Comparison of ENCODE assay signal across 25 cellular contexts in the genomic region with DNA sequence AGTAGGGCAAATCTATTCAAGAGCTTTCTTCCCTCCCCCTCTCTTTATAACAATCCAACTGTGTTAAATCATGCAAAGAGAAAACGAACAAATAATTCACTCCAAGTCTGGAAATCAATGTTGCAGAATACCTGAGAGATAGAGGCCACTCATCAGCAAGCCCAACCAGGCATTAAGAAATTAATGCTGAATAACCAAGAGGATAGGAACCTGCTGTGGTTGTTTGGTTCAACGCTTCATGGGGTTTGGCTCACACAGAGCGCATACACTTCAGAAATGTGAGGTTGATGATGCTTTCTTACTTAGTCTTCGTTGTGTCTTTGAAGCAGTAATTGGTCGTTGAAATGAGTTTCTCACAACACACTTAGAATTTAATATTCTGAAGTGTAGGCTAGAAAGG.
DNase-seq lines count a peak whose midpoint lies in the region; ATAC-seq and TF ChIP-seq lines count a peak whose summit lies in the region.
"Had no signal": no experiment of that assay in that cellular context is flagged by ENCODE, and none has a peak within 500 bp of the region (broad histone marks: within the 10 kb centered on the region; RNA-seq: fewer than 3 reads in every experiment).

No MANE protein-coding gene starts in this region.

- TF ChIP-seq POLR2A in esophagus muscularis mucosa (IDR thresholded peaks at IDR 0.05; ENCODE audit: low read depth) = no peak

- H3K9me3 ChIP-seq in esophagus muscularis mucosa = no peaks in the 10 kb centered on the region

- TF ChIP-seq CTCF in WTC11 (IDR thresholded peaks at IDR 0.05) (no peak), kidney epithelial cell (IDR thresholded peaks at IDR 0.05; ENCODE audit: insufficient read depth, low read length, poor library complexity, severe bottlenecking) (no peak), esophagus muscularis mucosa (IDR thresholded peaks at IDR 0.05) (no peak)

- no peaks in the 10 kb centered on the region for H3K36me3 Mint-ChIP-seq in WTC11
- H3K36me3 Mint-ChIP-seq: CD8-positive, alpha-beta T cell had no signal

- no peak overlapping the region for H3K27ac ChIP-seq in esophagus muscularis mucosa (replicated peaks in 1 of 4)

- H3K27me3 Mint-ChIP-seq in WTC11 (ENCODE audit: low read depth) = no peaks in the 10 kb centered on the region

- H3K4me1 Mint-ChIP-seq in WTC11 = peaks cover 5% of the 10 kb centered on the region

- 56% methylated on average over 5 of the region's 5 CpGs for WGBS in esophagus muscularis mucosa

- no peak overlapping the region for H3K27ac Mint-ChIP-seq in WTC11
- H3K27ac Mint-ChIP-seq: CD8-positive, alpha-beta T cell had no signal

- no peak for TF ChIP-seq EP300 in esophagus muscularis mucosa (IDR thresholded peaks at IDR 0.05)

- H3K4me3 ChIP-seq in kidney epithelial cell (ENCODE audit: low read depth, low read length) (no peak overlapping the region), esophagus muscularis mucosa (no peak overlapping the region)
- H3K4me3 ChIP-seq: K562 had no signal

- no peaks in the 10 kb centered on the region for H3K4me1 ChIP-seq in esophagus muscularis mucosa

- no peak overlapping the region for H3K4me3 Mint-ChIP-seq in WTC11
- H3K4me3 Mint-ChIP-seq: CD8-positive, alpha-beta T cell had no signal

- CTCF ChIA-PET in WTC11 (lab: Charles Lee) = no interaction called here

- H3K9me3 Mint-ChIP-seq in WTC11 = peaks cover 1% of the 10 kb centered on the region

- intact Hi-C loops in esophagus muscularis mucosa (cut with DNase I) = no loop called here

- DNase-seq in NCI-H345 (lab: John Stamatoyannopoulos, UW) (peak; percentile 4), NCI-H345 treated with DMSO at 0.1 percent for 48 hours (lab: John Stamatoyannopoulos, UW; ENCODE audit: unreplicated experiment) (no peak), WTC11 (ENCODE audit: low spot score) (no peak), kidney epithelial cell (ENCODE audit: low read depth) (peak; percentile 16), esophagus muscularis mucosa (ENCODE audit: extremely low spot score) (no peak)
- DNase-seq: 8988T; AML-193; C1 segment of cervical spinal cord; Calu3; CD8-positive, alpha-beta T cell; DMS153; GDM1; MM.1S; NCI-H1048; NCI-H1417 treated with DMSO at 0.1 percent for 48 hours; NCI-H187; NCI-H446; NCI-H526; PC-3; Right ventricle myocardium superior had no signal

- POLR2A ChIA-PET in WTC11 (lab: Charles Lee) = no interaction called here

- ATAC-seq in WTC11 (peak; percentile 87), HG02870 (IDR thresholded peaks at IDR 0.05; ENCODE audit: unreplicated experiment) (no peak), GM19035 (IDR thresholded peaks at IDR 0.05; ENCODE audit: unreplicated experiment) (no peak), HG03571 (IDR thresholded peaks at IDR 0.05; ENCODE audit: unreplicated experiment) (no peak)
- ATAC-seq: CD8-positive, alpha-beta T cell; HepG2; K562; PC-3 had no signal

- no peaks in the 10 kb centered on the region for H3K36me3 ChIP-seq in kidney epithelial cell (ENCODE audit: control insufficient read depth, insufficient read depth, low read length)
- H3K36me3 ChIP-seq in esophagus muscularis mucosa = no peaks in the 10 kb centered on the region

- H3K27me3 ChIP-seq in kidney epithelial cell (ENCODE audit: control insufficient read depth, insufficient read depth, low read length) (no peaks in the 10 kb centered on the region), esophagus muscularis mucosa (no peaks in the 10 kb centered on the region)

TF ChIP-seq in WTC11, 78 proteins besides CTCF, POLR2A, EP300 and RAD21:
- TF ChIP-seq TCF7 (CRISPR knock-in tag; IDR thresholded peaks at IDR 0.05; ENCODE audit: low read depth) = no peak
- no peak for TF ChIP-seq ZNF263 (CRISPR knock-in tag; IDR thresholded peaks at IDR 0.05; ENCODE audit: low read depth)
- TF ChIP-seq CREM (CRISPR knock-in tag; IDR thresholded peaks at IDR 0.05) = no peak
- no peak for TF ChIP-seq SMAD4 (CRISPR knock-in tag; IDR thresholded peaks at IDR 0.05)
- TF ChIP-seq, protein P1, sequence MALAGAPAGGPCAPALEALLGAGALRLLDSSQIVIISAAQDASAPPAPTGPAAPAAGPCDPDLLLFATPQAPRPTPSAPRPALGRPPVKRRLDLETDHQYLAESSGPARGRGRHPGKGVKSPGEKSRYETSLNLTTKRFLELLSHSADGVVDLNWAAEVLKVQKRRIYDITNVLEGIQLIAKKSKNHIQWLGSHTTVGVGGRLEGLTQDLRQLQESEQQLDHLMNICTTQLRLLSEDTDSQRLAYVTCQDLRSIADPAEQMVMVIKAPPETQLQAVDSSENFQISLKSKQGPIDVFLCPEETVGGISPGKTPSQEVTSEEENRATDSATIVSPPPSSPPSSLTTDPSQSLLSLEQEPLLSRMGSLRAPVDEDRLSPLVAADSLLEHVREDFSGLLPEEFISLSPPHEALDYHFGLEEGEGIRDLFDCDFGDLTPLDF (CRISPR knock-in tag; IDR thresholded peaks at IDR 0.05) = no peak
- TF ChIP-seq HMGA2 (CRISPR knock-in tag; IDR thresholded peaks at IDR 0.05) = no peak
- no peak for TF ChIP-seq ZNF121 (CRISPR knock-in tag; IDR thresholded peaks at IDR 0.05)

Comparison
In these comparisons a context has a peak if more than half of its experiments do, and no peak if none do; other contexts are left out.
1. DNase-seq: peak in NCI-H345 (single experiment) and kidney epithelial cell (single experiment); none in NCI-H345 treated with DMSO at 0.1 percent for 48 hours (single experiment), WTC11 (single experiment) and esophagus muscularis mucosa (single experiment).